In the genomic region with DNA sequence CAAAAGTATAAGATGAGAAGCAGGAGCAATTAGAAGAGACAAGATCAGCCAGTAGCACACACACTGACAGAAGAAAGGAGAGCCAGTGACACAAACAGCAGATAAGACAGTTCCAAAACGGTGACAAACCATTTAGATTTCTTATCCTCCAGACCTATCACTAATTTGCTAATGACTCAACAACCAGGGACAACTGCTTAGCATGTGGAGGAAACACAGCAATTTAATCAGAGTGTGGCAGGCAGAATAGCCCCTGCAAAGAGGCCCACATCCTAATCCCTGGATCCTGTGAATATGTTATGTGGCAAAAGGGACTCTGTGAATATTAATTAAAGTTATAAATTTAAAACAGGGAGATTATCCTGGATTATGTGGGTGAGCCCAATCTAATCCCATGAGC, we compare ENCODE assay signal across 22 cellular contexts.
A peak's percentile ranks its signal among the peaks of the same experiment; 100 is the strongest.
DNase-seq lines count a peak whose midpoint lies in the region; ATAC-seq and TF ChIP-seq lines count a peak whose summit lies in the region.
"Had no signal": no experiment of that assay in that cellular context is flagged by ENCODE, and none has a peak within 500 bp of the region (broad histone marks: within the 10 kb centered on the region; RNA-seq: fewer than 3 reads in every experiment).

No MANE protein-coding gene starts in this region.

- H3K9me3 Mint-ChIP-seq in stimulated activated naive CD8-positive, alpha-beta T cell treated with anti-CD3 and anti-CD28 coated beads, Interleukin-15, Interleukin-2, amounts not matched to agents 100 ng/mL and 50 ng/mL, for 24 hours = no peaks in the 10 kb centered on the region
- no peaks in the 10 kb centered on the region for H3K9me3 Mint-ChIP-seq in activated naive CD4-positive, alpha-beta T cell treated with anti-CD3 and anti-CD28 coated beads for 36 hours
- H3K9me3 Mint-ChIP-seq: CD8-positive, alpha-beta memory T cell; central memory CD8-positive, alpha-beta T cell had no signal

- H3K36me3 ChIP-seq in subcutaneous abdominal adipose tissue (ENCODE audit: control insufficient read depth in 5 of 5, insufficient read depth in 5 of 5, low read length in 5 of 5) = peaks cover 10 to 22% (median 19%) of the 10 kb centered on the region in 5 donors

- DNase-seq in stimulated activated naive CD8-positive, alpha-beta T cell treated with anti-CD3 and anti-CD28 coated beads, Interleukin-15, Interleukin-2, amounts not matched to agents 100 U/mL and 50 U/mL, for 24 hours = no peak
- DNase-seq in SK-N-DZ (ENCODE audit: low spot score) (peak; percentile 95), erythroblast (lab: John Stamatoyannopoulos, UW) (peak; percentile 71 to 87), NCI-H1092 (lab: John Stamatoyannopoulos, UW) (no peak)
- DNase-seq in activated naive CD4-positive, alpha-beta T cell treated with anti-CD3 and anti-CD28 coated beads for 36 hours = no peak
- DNase-seq: activated CD4-positive, alpha-beta T cell treated with anti-CD3 and anti-CD28 coated beads, Interleukin-2, amount 50 U/mL, for 4 hours; activated gamma-delta T cell treated with Interleukin-2 at 50 U/mL for 16 hours; anterior cingulate cortex; CD8-positive, alpha-beta memory T cell; effector CD4-positive, alpha-beta T cell; esophagus squamous epithelium; left colon; mucosa of descending colon; NCI-H187 treated with DMSO at 0.1 percent for 48 hours; NCI-H226; NK-92 treated with Interleukin-12 subunit alpha and Interleukin-12 subunit beta, amount 100 ng/mL, for 24 hours; RPMI8226 had no signal

- H3K27me3 Mint-ChIP-seq in stimulated activated naive CD8-positive, alpha-beta T cell treated with anti-CD3 and anti-CD28 coated beads, Interleukin-15, Interleukin-2, amounts not matched to agents 100 ng/mL and 50 ng/mL, for 24 hours = no peaks in the 10 kb centered on the region
- H3K27me3 Mint-ChIP-seq in activated naive CD4-positive, alpha-beta T cell treated with anti-CD3 and anti-CD28 coated beads for 36 hours (ENCODE audit: low read depth) = no peaks in the 10 kb centered on the region
- H3K27me3 Mint-ChIP-seq: CD8-positive, alpha-beta memory T cell; central memory CD8-positive, alpha-beta T cell had no signal

- H3K27me3 ChIP-seq in subcutaneous abdominal adipose tissue (ENCODE audit: control insufficient read depth in 5 of 5, insufficient read depth in 4 of 5, low read length in 5 of 5) = no peaks in the 10 kb centered on the region
- H3K27me3 ChIP-seq: esophagus squamous epithelium had no signal

- peak overlapping the region; percentile 73 for H3K27ac ChIP-seq in subcutaneous abdominal adipose tissue (ENCODE audit: low read depth, low read length)
- H3K27ac ChIP-seq: esophagus squamous epithelium, thoracic aorta had no signal

- ATAC-seq in stimulated activated naive CD8-positive, alpha-beta T cell treated with anti-CD3 and anti-CD28 coated beads, Interleukin-15, Interleukin-2, amounts not matched to agents 100 U/mL and 50 U/mL, for 24 hours = no peak
- no peak for ATAC-seq in HG02870 (IDR thresholded peaks at IDR 0.05; ENCODE audit: unreplicated experiment)
- ATAC-seq: left colon, mucosa of descending colon had no signal

- H3K4me3 Mint-ChIP-seq in stimulated activated naive CD8-positive, alpha-beta T cell treated with anti-CD3 and anti-CD28 coated beads, Interleukin-15, Interleukin-2, amounts not matched to agents 100 ng/mL and 50 ng/mL, for 24 hours = no peak overlapping the region
- no peak overlapping the region for H3K4me3 Mint-ChIP-seq in activated naive CD4-positive, alpha-beta T cell treated with anti-CD3 and anti-CD28 coated beads for 36 hours
- H3K4me3 Mint-ChIP-seq: CD8-positive, alpha-beta memory T cell; central memory CD8-positive, alpha-beta T cell had no signal

- H3K4me1 Mint-ChIP-seq in stimulated activated naive CD8-positive, alpha-beta T cell treated with anti-CD3 and anti-CD28 coated beads, Interleukin-15, Interleukin-2, amounts not matched to agents 100 ng/mL and 50 ng/mL, for 24 hours (ENCODE audit: low read depth) = peaks cover 7% of the 10 kb centered on the region
- peaks cover 3% of the 10 kb centered on the region for H3K4me1 Mint-ChIP-seq in activated naive CD4-positive, alpha-beta T cell treated with anti-CD3 and anti-CD28 coated beads for 36 hours (ENCODE audit: low read depth)

- peaks cover 48% of the 10 kb centered on the region for H3K36me3 Mint-ChIP-seq in stimulated activated naive CD8-positive, alpha-beta T cell treated with anti-CD3 and anti-CD28 coated beads, Interleukin-15, Interleukin-2, amounts not matched to agents 100 ng/mL and 50 ng/mL, for 24 hours (ENCODE audit: low read depth)
- peaks cover 16% of the 10 kb centered on the region for H3K36me3 Mint-ChIP-seq in activated naive CD4-positive, alpha-beta T cell treated with anti-CD3 and anti-CD28 coated beads for 36 hours (ENCODE audit: low read depth)

- H3K4me3 ChIP-seq in subcutaneous abdominal adipose tissue (ENCODE audit: low read depth in 1 of 5, low read length in 5 of 5) = no peak overlapping the region
- H3K4me3 ChIP-seq: esophagus squamous epithelium, mucosa of descending colon, thoracic aorta had no signal

- intact Hi-C loops in activated naive CD4-positive, alpha-beta T cell treated with anti-CD3 and anti-CD28 coated beads for 36 hours (cut with micrococcal nuclease) = no loop called here

- no peak overlapping the region for H3K9ac ChIP-seq in subcutaneous abdominal adipose tissue (ENCODE audit: low read length in 5 of 5)

- H3K4me1 ChIP-seq in subcutaneous abdominal adipose tissue (ENCODE audit: control insufficient read depth in 5 of 5, insufficient read depth in 5 of 5, low read length in 5 of 5) = peaks cover 3 to 34% (median 12%) of the 10 kb centered on the region in 5 donors
- H3K4me1 ChIP-seq: esophagus squamous epithelium had no signal

- H3K9me3 ChIP-seq in subcutaneous abdominal adipose tissue (ENCODE audit: control insufficient read depth in 5 of 5, low read length in 5 of 5) = no peaks in the 10 kb centered on the region
- H3K9me3 ChIP-seq: esophagus squamous epithelium, mucosa of descending colon, thoracic aorta had no signal

- peak overlapping the region; percentile 2 for H3K27ac Mint-ChIP-seq in stimulated activated naive CD8-positive, alpha-beta T cell treated with anti-CD3 and anti-CD28 coated beads, Interleukin-15, Interleukin-2, amounts not matched to agents 100 ng/mL and 50 ng/mL, for 24 hours
- no peak overlapping the region for H3K27ac Mint-ChIP-seq in activated naive CD4-positive, alpha-beta T cell treated with anti-CD3 and anti-CD28 coated beads for 36 hours

- CTCF ChIA-PET in activated naive CD4-positive, alpha-beta T cell treated with anti-CD3 and anti-CD28 coated beads for 36 hours (lab: Charles Lee) = no interaction called here

- TF ChIP-seq POLR2A in erythroblast (IDR thresholded peaks at IDR 0.05; ENCODE audit: low read length) = no peak

Comparison
In these comparisons a context has a peak if more than half of its experiments do, and no peak if none do; other contexts are left out.
1. DNase-seq: peak in SK-N-DZ (single experiment) and erythroblast (2 of 2); none in stimulated activated naive CD8-positive, alpha-beta T cell treated with anti-CD3 and anti-CD28 coated beads, Interleukin-15, Interleukin-2, amounts not matched to agents 100 U/mL and 50 U/mL, for 24 hours (single experiment), activated naive CD4-positive, alpha-beta T cell treated with anti-CD3 and anti-CD28 coated beads for 36 hours (single experiment) and NCI-H1092 (single experiment).